ENCODE assay signal across 8 cellular contexts in genomic region chr3:125585595-125586223, GRCh38.
DNase-seq lines count a peak whose midpoint lies in the region; ATAC-seq and TF ChIP-seq lines count a peak whose summit lies in the region.

No MANE protein-coding gene starts in this region.

- ATAC-seq in HG03025 (IDR thresholded peaks at IDR 0.05; ENCODE audit: low FRiP score, unreplicated experiment) = no peak

- no peak overlapping the region for H3K4me3 ChIP-seq in cardiac fibroblast (replicated peaks in 1 of 2; ENCODE audit: low read depth in 2 of 2, low read length in 2 of 2)

- TF ChIP-seq CTCF in cardiac fibroblast (IDR thresholded peaks at IDR 0.05; ENCODE audit: low read depth, low read length) = peak; percentile 88

- peak; percentile 31 for DNase-seq in activated CD4-positive, CD25-positive, alpha-beta regulatory T cell treated with anti-CD3 and anti-CD28 coated beads, Interleukin-2, amount 50 U/mL, for 16 hours (ENCODE audit: low read depth, low spot score)
- no peak for DNase-seq in activated CD4-positive, CD25-positive, alpha-beta regulatory T cell treated with anti-CD3 and anti-CD28 coated beads, Interleukin-2, amount 50 U/mL, for 72 hours
- peak; percentile 61 for DNase-seq in NAMALWA (ENCODE audit: low spot score)
- DNase-seq in SW 1271 (lab: John Stamatoyannopoulos, UW) = peak; percentile 28 to 72
- DNase-seq in cardiac fibroblast (ENCODE audit: low read depth in 2 of 2) = peak; percentile 77 to 87
- DNase-seq in islet precursor cell = peak; percentile 68
- DNase-seq in stimulated activated CD4-positive, alpha-beta T cell treated with anti-CD3 and anti-CD28 coated beads, Interleukin-4, amount 100 ng/mL, for 24 hours = peak; percentile 55
